In genomic region chr6:69848552-69848951, GRCh38 we compare ENCODE assay signal across 18 cellular contexts. TPM values are rescaled to one million over a fixed set of nuclear protein-coding genes. Genes with fewer than 3 reads are reported as not detected.
DNase-seq lines count a peak whose midpoint lies in the region; ATAC-seq and TF ChIP-seq lines count a peak whose summit lies in the region.
"Had no signal": no experiment of that assay in that cellular context is flagged by ENCODE, and none has a peak within 500 bp of the region (broad histone marks: within the 10 kb centered on the region; RNA-seq: fewer than 3 reads in every experiment).

No MANE protein-coding gene starts in this region.

- H3K4me1 ChIP-seq in Panc1 (ENCODE audit: control insufficient read depth, insufficient read depth, low read length) (no peaks in the 10 kb centered on the region), neuronal stem cell (ENCODE audit: control insufficient read depth in 2 of 2, insufficient read depth in 1 of 2, low read depth in 1 of 2, low read length in 2 of 2) (no peaks in the 10 kb centered on the region)
- no peaks in the 10 kb centered on the region for H3K4me1 ChIP-seq in CD8-positive, alpha-beta memory T cell (ENCODE audit: insufficient read depth, low read length)

- no peak overlapping the region for H2AK5ac ChIP-seq in neuronal stem cell (ENCODE audit: low read depth, low read length)

- H3K27me3 ChIP-seq in Panc1 (ENCODE audit: control insufficient read depth, insufficient read depth, low read length) (0 out of 2 replicates have a peak, but pooled peaks cover 2% of the 10 kb centered on the region), neuronal stem cell (ENCODE audit: control insufficient read depth in 3 of 3, insufficient read depth in 3 of 3, low read depth in 1 of 3, low read length in 3 of 3) (no peaks in the 10 kb centered on the region)
- H3K27me3 ChIP-seq in CD8-positive, alpha-beta memory T cell (ENCODE audit: insufficient read depth, low read length, poor library complexity, severe bottlenecking): no peaks in the 10 kb centered on the region
- H3K27me3 ChIP-seq: MG63 had no signal

- no peak overlapping the region for H3K18ac ChIP-seq in neuronal stem cell (ENCODE audit: low read length)

- no peak overlapping the region for H4K91ac ChIP-seq in neuronal stem cell (ENCODE audit: low read depth, low read length, poor library complexity)

- no peak for TF ChIP-seq CTCF in Panc1 (IDR thresholded peaks at IDR 0.05)

- H4K8ac ChIP-seq in neuronal stem cell (ENCODE audit: low read depth, low read length): no peak overlapping the region

- no peak overlapping the region for H3K27ac Mint-ChIP-seq in CD8-positive, alpha-beta memory T cell
- H3K27ac Mint-ChIP-seq: CD4-positive, alpha-beta memory T cell; T-helper 17 cell had no signal

- H2BK5ac ChIP-seq in neuronal stem cell (ENCODE audit: low read length): no peak overlapping the region

- H2AFZ ChIP-seq in neuronal stem cell (ENCODE audit: low read length): peak overlapping the region; percentile 8

- H2BK120ac ChIP-seq in neuronal stem cell (ENCODE audit: low read depth, low read length): no peak overlapping the region

- no peak overlapping the region for H3K9ac ChIP-seq in neuronal stem cell (ENCODE audit: low read depth, low read length, poor library complexity)
- H3K9ac ChIP-seq: KMS-11 had no signal

- H2BK12ac ChIP-seq in neuronal stem cell (ENCODE audit: low read length): no peak overlapping the region

- peaks cover 0 to 1% (median 0%) of the 10 kb centered on the region in 3 donors for H3K36me3 Mint-ChIP-seq in CD8-positive, alpha-beta memory T cell
- H3K36me3 Mint-ChIP-seq: CD4-positive, alpha-beta memory T cell had no signal

- no peak overlapping the region for H2BK15ac ChIP-seq in neuronal stem cell (ENCODE audit: low read length)

- H3K9me3 Mint-ChIP-seq in CD8-positive, alpha-beta memory T cell: peaks cover 0 to 11% (median 5%) of the 10 kb centered on the region in 5 donors

- H3K23ac ChIP-seq in neuronal stem cell (ENCODE audit: low read depth, low read length, poor library complexity): no peak overlapping the region

- no peak overlapping the region for H3K4me2 ChIP-seq in neuronal stem cell (ENCODE audit: insufficient read depth, low read length, poor library complexity, severe bottlenecking)
- H3K4me2 ChIP-seq: KMS-11 had no signal

- DNase-seq in DMS53 (lab: John Stamatoyannopoulos, UW) (peak; percentile 48), HT1080 (ENCODE audit: low read depth) (peak; percentile 27), Panc1 (ENCODE audit: low read depth, low spot score) (no peak), neuronal stem cell (ENCODE audit: low spot score) (no peak), COLO829 (ENCODE audit: low spot score) (no peak), NCI-H1048 (lab: John Stamatoyannopoulos, UW) (no peak)
- no peak for DNase-seq in CD8-positive, alpha-beta memory T cell
- DNase-seq: CD4-positive, alpha-beta memory T cell; DND-41; GOT3; MG63; NCI-H1092 treated with DMSO at 0.1 percent for 48 hours; NCI-H1694; NCI-H510A treated with DMSO at 0.1 percent for 48 hours; SIG-M5; T-helper 17 cell had no signal

- CTCF ChIA-PET in Panc1 (lab: Charles Lee): no interaction called here
- CTCF ChIA-PET in CD8-positive, alpha-beta memory T cell (lab: Charles Lee): interaction anchor here (1.4 kb wide), 1 partner anchor 52 kb away, joined by 5 read pairs; the partner anchor contains the start of gene LMBRD1

- H3K79me1 ChIP-seq in neuronal stem cell (ENCODE audit: low read depth, low read length): no peaks in the 10 kb centered on the region

- POLR2A ChIA-PET in Panc1 (lab: Charles Lee): no interaction called here
- POLR2A ChIA-PET in CD8-positive, alpha-beta memory T cell (lab: Charles Lee): no interaction called here

- intact Hi-C loops in Panc1 (cut with micrococcal nuclease; ENCODE audit: unreplicated experiment): no loop called here

- H3K27ac ChIP-seq in Panc1 (ENCODE audit: low read length) (no peak overlapping the region), neuronal stem cell (replicated peaks; ENCODE audit: low read length) (no peak overlapping the region)
- no peak overlapping the region for H3K27ac ChIP-seq in CD8-positive, alpha-beta memory T cell (ENCODE audit: low read depth, low read length)
- H3K27ac ChIP-seq: KMS-11 had no signal

- in situ Hi-C loops in Panc1 (cut with HindIII; ENCODE audit: low pct_unique_long_range_greater_than_20kb, low sequenced_read_pairs): no loop called here

- H3K14ac ChIP-seq in neuronal stem cell (ENCODE audit: low read length): no peak overlapping the region

- H3K4ac ChIP-seq in neuronal stem cell (ENCODE audit: low read length): no peak overlapping the region

- H3K36me3 ChIP-seq in Panc1 (ENCODE audit: control insufficient read depth, insufficient read depth, low read length) (no peaks in the 10 kb centered on the region), neuronal stem cell (replicated peaks in 1 of 2; ENCODE audit: control insufficient read depth in 2 of 2, insufficient read depth in 2 of 2, low read length in 2 of 2) (no peaks in the 10 kb centered on the region)
- H3K36me3 ChIP-seq in CD8-positive, alpha-beta memory T cell (ENCODE audit: insufficient read depth, low read length): no peaks in the 10 kb centered on the region
- H3K36me3 ChIP-seq: MG63 had no signal

- no peak; the same call in 1 of the 2 replicates for ATAC-seq in Panc1
- ATAC-seq: HepG2, T-helper 17 cell had no signal

- peaks cover 10% of the 10 kb centered on the region; the same call in 1 of the 2 replicates for H3K9me3 ChIP-seq in Panc1 (ENCODE audit: control insufficient read depth, insufficient read depth, low read depth, low read length)
- peaks cover 0 to 4% of the 10 kb centered on the region in 2 donors for H3K9me3 ChIP-seq in neuronal stem cell (replicated peaks in 1 of 2; ENCODE audit: control insufficient read depth in 2 of 2, insufficient read depth in 1 of 2, low read depth in 1 of 2, low read length in 2 of 2)
- no peaks in the 10 kb centered on the region for H3K9me3 ChIP-seq in CD8-positive, alpha-beta memory T cell (ENCODE audit: low read length)

- H3K4me3 Mint-ChIP-seq in CD8-positive, alpha-beta memory T cell: no peak overlapping the region
- H3K4me3 Mint-ChIP-seq: CD4-positive, alpha-beta memory T cell; T-helper 17 cell had no signal

- no CpG with 5 or more reads among the region's 4 CpGs for WGBS in neuronal stem cell (ENCODE audit: extremely low coverage in 2 of 2, insufficient read length in 2 of 2, insufficient replicate concordance in 1 of 2), 2 donors

- BruUV-seq in Panc1 (replicated peaks; lab: Mats Ljungman, UMichigan): no TSS peak

- H3K4me3 ChIP-seq in Panc1 (ENCODE audit: low read depth in 2 of 2, low read length in 2 of 2): peak overlapping the region; percentile 2 to 4; a peak in 2 of 4 replicates
- no peak overlapping the region for H3K4me3 ChIP-seq in neuronal stem cell (ENCODE audit: low read length in 2 of 2)
- no peak overlapping the region for H3K4me3 ChIP-seq in CD8-positive, alpha-beta memory T cell (ENCODE audit: low read length)
- H3K4me3 ChIP-seq: MG63 had no signal

- H3K4me1 Mint-ChIP-seq in CD8-positive, alpha-beta memory T cell: no peaks in the 10 kb centered on the region
- H3K4me1 Mint-ChIP-seq: CD4-positive, alpha-beta memory T cell; T-helper 17 cell had no signal

- peaks cover 15 to 48% of the 10 kb centered on the region in 2 donors for H3K27me3 Mint-ChIP-seq in CD8-positive, alpha-beta memory T cell

RNA-seq across cellular contexts. Expression of gene COL19A1, which starts 17.8 kb away (rescaled TPM):
- total RNA-seq in HT1080 (2014; rRNA removed; shearing (Covaris generic)): 0.07 TPM in 1 of 2 replicates, not detected in the other
- polyA plus RNA-seq in HT1080 (2015; cell fraction: cytosol; rRNA removed): 0.21 TPM in 1 of 2 replicates, not detected in the other
- 0.02 TPM in 1 of 2 replicates, not detected in the other for polyA plus RNA-seq in HT1080 (2015; cell fraction: nucleus; rRNA removed)
- not detected for total RNA-seq in Panc1 (2021; ENCODE audit: unreplicated experiment)
- polyA plus RNA-seq in Panc1 (2012; ENCODE audit: insufficient read length): not detected
- 0.26 TPM for polyA plus RNA-seq in neuronal stem cell (2013, experiment 1 of 2)
- polyA plus RNA-seq in neuronal stem cell (2013, experiment 2 of 2): 0.26 TPM
- total RNA-seq in CD8-positive, alpha-beta memory T cell: under 1 TPM; 0.07 to 0.33 TPM
- not detected for polyA plus RNA-seq in CD8-positive, alpha-beta memory T cell
- total RNA-seq: CD4-positive, alpha-beta memory T cell; HepG2 had no signal
- polyA plus RNA-seq: HepG2 had no signal

RNA-seq across cellular contexts. Expression of gene LMBRD1, which starts 51.7 kb away (rescaled TPM):
- 10.2 and 10.9 TPM in 2 replicates for total RNA-seq in HT1080 (2014; rRNA removed; shearing (Covaris generic))
- polyA plus RNA-seq in HT1080 (2015; cell fraction: cytosol; rRNA removed): 17.1 and 19.2 TPM in 2 replicates
- 20.7 and 25.7 TPM in 2 replicates for polyA plus RNA-seq in HT1080 (2015; cell fraction: nucleus; rRNA removed)
- 17.9 TPM for total RNA-seq in Panc1 (2021; ENCODE audit: unreplicated experiment)
- 13.1 TPM for polyA plus RNA-seq in Panc1 (2012; ENCODE audit: insufficient read length)
- 24.5 TPM for polyA plus RNA-seq in neuronal stem cell (2013, experiment 1 of 2)
- 24.3 TPM for polyA plus RNA-seq in neuronal stem cell (2013, experiment 2 of 2)
- 10 to 100 TPM; 16.2 to 17.3 TPM for total RNA-seq in CD8-positive, alpha-beta memory T cell
- polyA plus RNA-seq in CD8-positive, alpha-beta memory T cell: 45.5 TPM

Comparison
In these comparisons a context has a peak if more than half of its experiments do, and no peak if none do; other contexts are left out.
1. DNase-seq: peak in DMS53 (single experiment) and HT1080 (single experiment); none in Panc1 (single experiment), neuronal stem cell (single experiment), COLO829 (single experiment), NCI-H1048 (single experiment) and CD8-positive, alpha-beta memory T cell (0 of 5).
2. H3K4me3 ChIP-seq: peak in Panc1 (2 of 2); none in neuronal stem cell (0 of 2) and CD8-positive, alpha-beta memory T cell (single experiment).